In genomic region chr7:144309702-144310101, GRCh38 we compare ENCODE assay signal across 6 cellular contexts. TPM values are rescaled to one million over a fixed set of nuclear protein-coding genes. Genes with fewer than 3 reads are reported as not detected.
"Had no signal": no experiment of that assay in that cellular context is flagged by ENCODE, and none has a peak within 500 bp of the region (broad histone marks: within the 10 kb centered on the region; RNA-seq: fewer than 3 reads in every experiment).

No MANE protein-coding gene starts in this region.

RNA-seq across cellular contexts. Expression of gene OR2A1, which starts 2.5 kb away (rescaled TPM):
- total RNA-seq: H4, H7, HepG2, HFFc6, HT1080 had no signal
- polyA plus RNA-seq: HepG2, IgD-negative memory B cell had no signal

RNA-seq across cellular contexts. Expression of gene CTAGE8, which starts 40.6 kb away (rescaled TPM):
- total RNA-seq: H7, HepG2, HFFc6, HT1080 had no signal
- polyA plus RNA-seq: HepG2 had no signal

RNA-seq across cellular contexts. Expression of gene OR2A7, which starts 45.1 kb away (rescaled TPM):
- total RNA-seq: H4, HepG2, HFFc6, HT1080 had no signal
- polyA plus RNA-seq: HepG2 had no signal

RNA-seq across cellular contexts. Expression of gene ARHGEF5, which starts 45.5 kb away (rescaled TPM):
- total RNA-seq: HFFc6 had no signal
